ENCODE assay signal across 28 cellular contexts in genomic region chr6:163212123-163212522, GRCh38.
"Had no signal": no experiment of that assay in that cellular context is flagged by ENCODE, and none has a peak within 500 bp of the region (broad histone marks: within the 10 kb centered on the region; RNA-seq: fewer than 3 reads in every experiment).

No MANE protein-coding gene starts in this region.

- H3K36me3 ChIP-seq: colonic mucosa, esophagus muscularis mucosa, esophagus squamous epithelium, gastrocnemius medialis, gastroesophageal sphincter, heart left ventricle, heart right ventricle had no signal

- ATAC-seq: effector memory CD8-positive, alpha-beta T cell; esophagus mucosa; foreskin keratinocyte; gastrocnemius medialis; gastroesophageal sphincter; heart left ventricle; heart right ventricle had no signal

- H3K27me3 ChIP-seq: colonic mucosa, dorsolateral prefrontal cortex, esophagus muscularis mucosa, esophagus squamous epithelium, foreskin keratinocyte, gastrocnemius medialis, gastroesophageal sphincter, heart left ventricle, heart right ventricle had no signal

- H3K4me3 ChIP-seq: colonic mucosa, coronary artery, dorsolateral prefrontal cortex, esophagus muscularis mucosa, esophagus squamous epithelium, gastrocnemius medialis, gastroesophageal sphincter, heart right ventricle had no signal

- H3K4me1 ChIP-seq: colonic mucosa, esophagus squamous epithelium, foreskin keratinocyte, gastrocnemius medialis, gastroesophageal sphincter had no signal

- FAIRE-seq: colon, endometrium, endothelial cell of umbilical vein, frontal cortex had no signal

- H3K27ac ChIP-seq: colonic mucosa, coronary artery, dorsolateral prefrontal cortex, epithelial cell of prostate, esophagus muscularis mucosa, esophagus squamous epithelium, foreskin keratinocyte, gastrocnemius medialis, gastroesophageal sphincter, heart right ventricle had no signal

- H3K9me3 ChIP-seq: colonic mucosa, gastrocnemius medialis had no signal

- DNase-seq: colonic mucosa; cortex of kidney; dermis blood vessel endothelial cell; dorsolateral prefrontal cortex; effector CD4-positive, alpha-beta T cell; effector CD8-positive, alpha-beta T cell; effector memory CD4-positive, alpha-beta T cell; effector memory CD8-positive, alpha-beta T cell; endodermal cell; erythroblast; esophagus squamous epithelium; foreskin fibroblast; foreskin keratinocyte; foreskin melanocyte; gastrocnemius medialis; glutamatergic neuron; head of caudate nucleus; heart left ventricle; heart right ventricle had no signal
